Comparison of ENCODE assay signal across 8 cellular contexts in the genomic region with DNA sequence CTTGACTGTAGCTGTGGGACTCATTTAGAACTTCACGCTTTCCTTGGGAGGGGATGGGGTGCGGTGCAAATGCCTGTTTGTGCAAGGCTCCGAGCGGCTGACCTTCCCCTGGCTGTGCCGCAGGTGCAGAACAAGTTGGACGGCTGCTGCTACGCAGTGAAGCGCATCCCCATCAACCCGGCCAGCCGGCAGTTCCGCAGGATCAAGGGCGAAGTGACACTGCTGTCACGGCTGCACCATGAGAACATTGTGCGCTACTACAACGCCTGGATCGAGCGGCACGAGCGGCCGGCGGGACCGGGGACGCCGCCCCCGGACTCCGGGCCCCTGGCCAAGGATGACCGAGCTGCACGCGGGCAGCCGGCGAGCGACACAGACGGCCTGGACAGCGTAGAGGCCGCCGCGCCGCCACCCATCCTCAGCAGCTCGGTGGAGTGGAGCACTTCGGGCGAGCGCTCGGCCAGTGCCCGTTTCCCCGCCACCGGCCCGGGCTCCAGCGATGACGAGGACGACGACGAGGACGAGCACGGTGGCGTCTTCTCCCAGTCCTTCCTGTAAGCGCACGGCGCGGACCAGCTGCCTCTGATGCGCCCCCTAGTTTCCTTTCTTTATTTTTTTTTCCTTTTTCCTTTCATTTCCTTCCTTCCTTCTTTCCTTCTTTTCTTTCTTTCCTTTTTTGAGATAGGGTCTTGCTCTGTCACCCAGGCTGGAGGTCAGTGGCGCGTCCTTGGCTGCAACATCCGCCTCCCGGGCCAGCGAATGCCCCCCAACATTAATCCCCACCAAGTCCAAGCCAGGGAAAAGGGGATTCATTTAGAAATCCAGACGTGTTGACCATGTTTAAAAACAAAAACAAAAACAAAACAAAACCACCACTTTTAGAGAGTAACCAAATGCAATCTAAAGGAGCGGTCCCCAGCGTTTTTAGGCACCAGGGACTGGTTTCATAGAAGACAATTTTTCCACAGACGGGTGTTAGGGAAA. TPM values are rescaled to one million over a fixed set of nuclear protein-coding genes. Genes with fewer than 3 reads are reported as not detected.
DNase-seq lines count a peak whose midpoint lies in the region; ATAC-seq and TF ChIP-seq lines count a peak whose summit lies in the region.

No MANE protein-coding gene starts in this region.

- peak overlapping the region; percentile 53 to 74 for H3K4me3 Mint-ChIP-seq in H9

- no peaks in the 10 kb centered on the region for H3K9me3 Mint-ChIP-seq in H9

- no peaks in the 10 kb centered on the region for H3K27me3 ChIP-seq in H9 (ENCODE audit: insufficient read depth, low read length)
- no peaks in the 10 kb centered on the region for H3K27me3 ChIP-seq in SJCRH30
- H3K27me3 ChIP-seq in endocrine pancreas (ENCODE audit: control insufficient read depth, insufficient read depth, low read length) = no peaks in the 10 kb centered on the region
- no peaks in the 10 kb centered on the region for H3K27me3 ChIP-seq in left lung

- no peak overlapping the region for H2BK5ac ChIP-seq in H9 (ENCODE audit: insufficient read length, low read length)

- no peak overlapping the region for H2BK20ac ChIP-seq in H9 (ENCODE audit: low read depth, low read length, poor library complexity, severe bottlenecking)

- H3K4me3 ChIP-seq in SJCRH30 (peak overlapping the region; percentile 52), endocrine pancreas (ENCODE audit: control insufficient read depth, insufficient read depth, low read length) (peak overlapping the region; percentile 50), left lung (peak overlapping the region; percentile 13 to 31)

- H3K9me3 ChIP-seq in H9 (ENCODE audit: control insufficient read depth, low read depth, low read length) (no peaks in the 10 kb centered on the region), SJCRH30 (replicated peaks) (no peaks in the 10 kb centered on the region), endocrine pancreas (ENCODE audit: control insufficient read depth, low read length) (no peaks in the 10 kb centered on the region), left lung (no peaks in the 10 kb centered on the region)

- no peak overlapping the region for H3K4me2 ChIP-seq in H9 (ENCODE audit: insufficient read depth, insufficient read length, low read length)

- H2AFZ ChIP-seq in H9 (ENCODE audit: low read length) = no peak overlapping the region

- H4K5ac ChIP-seq in H9 (ENCODE audit: insufficient read length, low read depth, low read length) = no peak overlapping the region

- H3K79me2 ChIP-seq in H9 (ENCODE audit: insufficient read depth, low read length) = no peaks in the 10 kb centered on the region

- no peaks in the 10 kb centered on the region; the same call in 1 of the 2 replicates for H3K27me3 Mint-ChIP-seq in H9 (ENCODE audit: low read depth)

- H3K56ac ChIP-seq in H9 (ENCODE audit: insufficient read length, low read depth, low read length) = no peak overlapping the region

- H3T11ph ChIP-seq in H9 (ENCODE audit: low read length) = no peak overlapping the region

- peaks cover 5 to 13% of the 10 kb centered on the region in 2 experiments for H3K4me1 Mint-ChIP-seq in H9

- H3K23ac ChIP-seq in H9 (ENCODE audit: insufficient read length, low read depth, low read length) = no peak overlapping the region

- no peak overlapping the region for H3K27ac ChIP-seq in H9 (ENCODE audit: insufficient read length, low read depth, low read length)
- no peak overlapping the region for H3K27ac ChIP-seq in SJCRH30
- H3K27ac ChIP-seq in left lung = peak overlapping the region; percentile 28 to 66
- peak overlapping the region; percentile 68 for H3K27ac ChIP-seq in substantia nigra (ENCODE audit: low read depth, low read length, poor library complexity, severe bottlenecking)

- peaks cover 15% of the 10 kb centered on the region for H3K36me3 ChIP-seq in SJCRH30
- no peaks in the 10 kb centered on the region for H3K36me3 ChIP-seq in endocrine pancreas (ENCODE audit: control insufficient read depth, insufficient read depth, low read length)
- peaks cover 0 to 63% of the 10 kb centered on the region in 2 donors for H3K36me3 ChIP-seq in left lung

- H3K27ac Mint-ChIP-seq in H9 = peak overlapping the region; percentile 84 to 94 (median 93)

- intact Hi-C loops in left lung (cut with DNase I) = no loop called here

- H3K4me1 ChIP-seq in H9 (ENCODE audit: insufficient read depth, low read length) (no peaks in the 10 kb centered on the region), SJCRH30 (no peaks in the 10 kb centered on the region), endocrine pancreas (ENCODE audit: control insufficient read depth, insufficient read depth, low read length) (no peaks in the 10 kb centered on the region), left lung (no peaks in the 10 kb centered on the region)

- H4K20me1 ChIP-seq in H9 (ENCODE audit: control insufficient read depth, insufficient read depth, insufficient read length) = no peaks in the 10 kb centered on the region

- no peak overlapping the region; the same call in 1 of the 2 replicates for H3K14ac ChIP-seq in H9 (ENCODE audit: insufficient read depth, low read length)

- H3K23me2 ChIP-seq in H9 (ENCODE audit: insufficient read length, low read depth, low read length, poor library complexity, severe bottlenecking) = no peaks in the 10 kb centered on the region

- DNase-seq in H9 (peak; percentile 79), SJCRH30 (peak; percentile 14 to 21), left lung (peak; percentile 44 to 81), substantia nigra (lab: John Stamatoyannopoulos, UW) (peak; percentile 5 to 87 (median 62)), NOMO-1 treated with DMSO at 0.1 percent for 48 hours (lab: John Stamatoyannopoulos, UW; ENCODE audit: unreplicated experiment) (no peak), NCI-H128 (lab: John Stamatoyannopoulos, UW; ENCODE audit: unreplicated experiment) (no peak)

- WGBS in H9 (ENCODE audit: extremely low coverage, insufficient read length, low lambda C conversion rate) = no CpG with 5 or more reads among the region's 69 CpGs

- H3K18ac ChIP-seq in H9 (ENCODE audit: insufficient read length, low read depth, low read length) = no peak overlapping the region

- peaks cover 27 to 69% (median 55%) of the 10 kb centered on the region in 3 experiments; a peak in 6 of 7 replicates for H3K36me3 Mint-ChIP-seq in H9 (ENCODE audit: insufficient read depth in 1 of 3, low read depth in 3 of 3)

- ATAC-seq in left lung (peak; percentile 89), GM18873 (IDR thresholded peaks at IDR 0.05; ENCODE audit: low FRiP score, unreplicated experiment) (no peak)

- no peak overlapping the region for H2BK120ac ChIP-seq in H9 (ENCODE audit: low read depth, low read length, poor library complexity, severe bottlenecking)

- H2BK12ac ChIP-seq in H9 (ENCODE audit: insufficient read length, low read depth, low read length) = no peak overlapping the region

- H3K4ac ChIP-seq in H9 (ENCODE audit: low read depth, low read length) = no peak overlapping the region

- H4K8ac ChIP-seq in H9 (replicated peaks; ENCODE audit: insufficient read length, low read depth, low read length) = no peak overlapping the region

- no peaks in the 10 kb centered on the region for H3K79me1 ChIP-seq in H9 (ENCODE audit: insufficient read depth, low read depth, low read length, poor library complexity, severe bottlenecking)

- no peak overlapping the region for H2AK5ac ChIP-seq in H9 (ENCODE audit: insufficient read length, low read length)

- no peak overlapping the region for H3K9ac ChIP-seq in H9 (ENCODE audit: extremely low read depth, insufficient read length, low read length)
- H3K9ac ChIP-seq in endocrine pancreas (ENCODE audit: control insufficient read depth, insufficient read depth, low read length) = peak overlapping the region; percentile 56

- H4K91ac ChIP-seq in H9 (ENCODE audit: insufficient read length, low read depth, low read length) = no peak overlapping the region

- no peak overlapping the region for H2BK15ac ChIP-seq in H9 (ENCODE audit: low read depth, low read length)

- TF ChIP-seq CTCF in H9 (conservative IDR thresholded peaks at IDR 0.05) (peak; percentile 60; the same call in 2 of the 3 replicates), left lung (IDR thresholded peaks at IDR 0.05) (peak in 1 of 2 donors; percentile 28)

RNA-seq across cellular contexts. Expression of a gene that starts 42.7 kb away (rescaled TPM):
- total RNA-seq in H9 (2021) (92.5 and 94.7 TPM in 2 replicates), left lung (10 to 100 TPM; 38.3 to 40.3 TPM)
- 43.3 and 45.2 TPM in 2 replicates for total RNA-seq in SJCRH30 (2014; rRNA removed; shearing (Covaris generic))

RNA-seq across cellular contexts. Expression of a gene that starts 56.5 kb away (rescaled TPM):
- total RNA-seq in H9 (2021) = 132 TPM in 2 replicates
- 14.8 and 16.1 TPM in 2 replicates for total RNA-seq in SJCRH30 (2014; rRNA removed; shearing (Covaris generic))
- 1 to 10 TPM; 4.9 to 6.6 TPM for total RNA-seq in left lung

Comparison
In these comparisons a context has a peak if more than half of its experiments do, and no peak if none do; other contexts are left out.
1. DNase-seq: peak in H9 (single experiment), SJCRH30 (2 of 2), left lung (2 of 2) and substantia nigra (49 of 49); none in NOMO-1 treated with DMSO at 0.1 percent for 48 hours (single experiment) and NCI-H128 (single experiment).
2. H3K27ac ChIP-seq: peak in left lung (2 of 2) and substantia nigra (single experiment); none in H9 (single experiment) and SJCRH30 (single experiment).
3. Peak in every context shown above with its lines, with median percentiles within 50 percentile points of each other: H3K4me3 ChIP-seq.